In the genomic region with DNA sequence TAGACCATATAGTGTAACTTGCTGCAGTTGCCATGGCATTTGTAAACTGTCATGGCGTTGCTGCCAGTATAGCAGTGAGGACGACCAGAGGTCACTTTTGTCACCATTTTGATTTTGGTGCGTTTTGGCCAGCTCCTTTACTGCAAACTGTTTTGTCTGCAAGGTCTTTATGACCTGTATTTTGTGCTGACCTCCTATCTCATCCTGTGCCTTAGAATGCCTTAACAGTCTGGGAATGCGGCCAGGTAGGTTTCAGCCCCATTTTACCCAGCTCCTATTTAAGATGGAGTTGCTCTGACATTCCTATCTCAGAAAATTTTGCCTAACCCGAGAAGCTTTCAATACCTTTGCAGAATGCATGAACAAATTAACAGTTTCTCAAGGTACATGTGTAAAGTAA, we compare ENCODE assay signal across 27 cellular contexts.
DNase-seq lines count a peak whose midpoint lies in the region; ATAC-seq, FAIRE-seq and TF ChIP-seq lines count a peak whose summit lies in the region.
"Had no signal": no experiment of that assay in that cellular context is flagged by ENCODE, and none has a peak within 500 bp of the region (broad histone marks: within the 10 kb centered on the region; RNA-seq: fewer than 3 reads in every experiment).

No MANE protein-coding gene starts in this region.

- H4K91ac ChIP-seq in trophoblast cell (ENCODE audit: low read depth, low read length) = peak overlapping the region; percentile 79

- H4K20me1 ChIP-seq in GM23338 (replicated peaks; ENCODE audit: insufficient read depth) = no peaks in the 10 kb centered on the region
- H4K20me1 ChIP-seq: BLaER1 had no signal

- H2BK5ac ChIP-seq in trophoblast cell (ENCODE audit: low read depth, low read length, poor library complexity) = peak overlapping the region; percentile 12

- H3K36me3 Mint-ChIP-seq in GM23338 (ENCODE audit: low read depth) = no peaks in the 10 kb centered on the region; the same call in 2 of the 3 replicates
- H3K36me3 Mint-ChIP-seq: CD14-positive monocyte; CD4-positive, CD25-positive, alpha-beta regulatory T cell; CD8-positive, alpha-beta memory T cell had no signal

- H3K4ac ChIP-seq in trophoblast cell (ENCODE audit: low read depth, low read length) = no peak overlapping the region

- no peak overlapping the region for H3K14ac ChIP-seq in trophoblast cell (ENCODE audit: low read length)

- peaks cover 6% of the 10 kb centered on the region for H3K79me1 ChIP-seq in trophoblast cell (ENCODE audit: low read length)

- H3K9me3 Mint-ChIP-seq in GM23338 = peaks cover 5% of the 10 kb centered on the region; the same call in 2 of the 3 replicates

- 0 out of 2 replicates have a peak, but pooled peaks cover 6% of the 10 kb centered on the region for H3K9me2 ChIP-seq in GM23338 (ENCODE audit: insufficient read depth)

- no peak overlapping the region for H2BK12ac ChIP-seq in trophoblast cell (ENCODE audit: low read length)

- no CpG with 5 or more reads among the region's 5 CpGs for WGBS in trophoblast cell (ENCODE audit: extremely low coverage, insufficient coverage, insufficient read length)

- H3K4me2 ChIP-seq in GM23338 (no peak overlapping the region), trophoblast cell (ENCODE audit: low read length) (peak overlapping the region; percentile 47)
- H3K4me2 ChIP-seq: BLaER1 had no signal

- H3K4me1 ChIP-seq in GM23338 (ENCODE audit: insufficient read depth) (no peaks in the 10 kb centered on the region), trophoblast cell (ENCODE audit: control insufficient read depth in 1 of 2, insufficient read depth in 2 of 2, low read length in 2 of 2) (peaks cover 6 to 12% of the 10 kb centered on the region in 2 experiments)
- H3K4me1 ChIP-seq: BLaER1 had no signal

- no peaks in the 10 kb centered on the region for H3K27me3 Mint-ChIP-seq in GM23338 (ENCODE audit: insufficient read depth, low read depth, poor library complexity)
- H3K27me3 Mint-ChIP-seq: CD4-positive, alpha-beta memory T cell; CD4-positive, CD25-positive, alpha-beta regulatory T cell had no signal

- H3K27ac ChIP-seq in GM23338 (ENCODE audit: low read depth) (no peak overlapping the region), trophoblast cell (ENCODE audit: low read depth, low read length) (peak overlapping the region; percentile 70)
- H3K27ac ChIP-seq: BLaER1 had no signal

- H2AK5ac ChIP-seq in trophoblast cell (ENCODE audit: low read length) = no peak overlapping the region

- H4K8ac ChIP-seq in trophoblast cell (ENCODE audit: low read depth, low read length) = no peak overlapping the region

- H3K4me3 Mint-ChIP-seq in GM23338 = no peak overlapping the region
- H3K4me3 Mint-ChIP-seq: CD14-positive monocyte; CD4-positive, alpha-beta memory T cell; CD4-positive, CD25-positive, alpha-beta regulatory T cell; CD8-positive, alpha-beta memory T cell had no signal

- H2AFZ ChIP-seq in GM23338 (no peak overlapping the region), trophoblast cell (ENCODE audit: insufficient read depth, low read length, poor library complexity) (no peak overlapping the region)

- FAIRE-seq in GM12892 (lab: Jason Lieb, UNC) = no peak
- FAIRE-seq: A204.1, G401.6, GM12891, GM18507 had no signal

- peak; percentile 17 for DNase-seq in GM23338 (ENCODE audit: low spot score)
- DNase-seq in islet precursor cell = peak; percentile 64
- DNase-seq in trophoblast cell = peak; percentile 10 to 47
- DNase-seq in NCI-H146 (lab: John Stamatoyannopoulos, UW) = no peak
- DNase-seq in inferior parietal cortex (ENCODE audit: extremely low spot score) = no peak
- DNase-seq in GM12892 (ENCODE audit: insufficient read length) = no peak
- DNase-seq: 8988T; ACHN; BE2C; C1 segment of cervical spinal cord; CD4-positive, alpha-beta memory T cell; CD4-positive, CD25-positive, alpha-beta regulatory T cell; CD8-positive, alpha-beta memory T cell; COR-L47; DMS 273 treated with DMSO at 0.1 percent for 48 hours; DMS153; DMS53; DMS79; DND-41; EL; GF-D8 had no signal

- H3K27ac Mint-ChIP-seq in GM23338 = no peak overlapping the region
- H3K27ac Mint-ChIP-seq: CD14-positive monocyte; CD4-positive, alpha-beta memory T cell had no signal

- ATAC-seq in GM23338 = no peak

- no peak overlapping the region for H3K9ac ChIP-seq in trophoblast cell (ENCODE audit: low read length)
- H3K9ac ChIP-seq: BLaER1 had no signal

- H3F3A ChIP-seq in GM23338 (replicated peaks; ENCODE audit: low read depth) = no peaks in the 10 kb centered on the region

- no peak overlapping the region for H3K23ac ChIP-seq in trophoblast cell (ENCODE audit: low read length)

- no peak for TF ChIP-seq CTCF in GM23338 (conservative IDR thresholded peaks at IDR 0.05; ENCODE audit: low read depth in 2 of 2)

- TF ChIP-seq POLR2A in GM12892 (IDR thresholded peaks at IDR 0.05; ENCODE audit: low read depth, low read length) = no peak

- no peak overlapping the region for H2BK120ac ChIP-seq in trophoblast cell (ENCODE audit: insufficient read depth, low read length, poor library complexity)

- H3K27me3 ChIP-seq in GM23338 (ENCODE audit: insufficient read depth) (no peaks in the 10 kb centered on the region), trophoblast cell (ENCODE audit: insufficient read depth, low read length) (no peaks in the 10 kb centered on the region)
- H3K27me3 ChIP-seq: BE2C, BLaER1 had no signal

- H3K36me3 ChIP-seq in GM23338 (ENCODE audit: insufficient read depth) = 0 out of 2 replicates have a peak, but pooled peaks cover 2% of the 10 kb centered on the region
- H3K36me3 ChIP-seq in trophoblast cell (ENCODE audit: control insufficient read depth in 1 of 2, insufficient read depth in 2 of 2, low read length in 2 of 2) = no peaks in the 10 kb centered on the region
- H3K36me3 ChIP-seq: BE2C, BLaER1 had no signal

- H3K4me1 Mint-ChIP-seq in GM23338 = peaks cover 4% of the 10 kb centered on the region; the same call in 1 of the 3 replicates
- H3K4me1 Mint-ChIP-seq: CD14-positive monocyte had no signal

- H3K4me3 ChIP-seq in GM23338 (no peak overlapping the region), trophoblast cell (ENCODE audit: low read depth, low read length) (no peak overlapping the region)
- H3K4me3 ChIP-seq: BLaER1 had no signal

- H3K79me2 ChIP-seq in GM23338 (replicated peaks; ENCODE audit: insufficient read depth) (no peaks in the 10 kb centered on the region), trophoblast cell (ENCODE audit: control insufficient read depth, insufficient read depth, low read length, poor library complexity) (no peaks in the 10 kb centered on the region)

- H4K12ac ChIP-seq in trophoblast cell (ENCODE audit: low read depth, low read length) = no peak overlapping the region

- no peak overlapping the region for H3K18ac ChIP-seq in trophoblast cell (ENCODE audit: low read length)

- H3K9me3 ChIP-seq in trophoblast cell (ENCODE audit: insufficient read depth, low read depth, low read length) = no peaks in the 10 kb centered on the region
- H3K9me3 ChIP-seq: BE2C, BLaER1 had no signal

TF ChIP-seq in GM23338, 12 proteins besides CTCF, POLR2A, EP300 and RAD21 (continues in another document):
- TF ChIP-seq, protein P1, sequence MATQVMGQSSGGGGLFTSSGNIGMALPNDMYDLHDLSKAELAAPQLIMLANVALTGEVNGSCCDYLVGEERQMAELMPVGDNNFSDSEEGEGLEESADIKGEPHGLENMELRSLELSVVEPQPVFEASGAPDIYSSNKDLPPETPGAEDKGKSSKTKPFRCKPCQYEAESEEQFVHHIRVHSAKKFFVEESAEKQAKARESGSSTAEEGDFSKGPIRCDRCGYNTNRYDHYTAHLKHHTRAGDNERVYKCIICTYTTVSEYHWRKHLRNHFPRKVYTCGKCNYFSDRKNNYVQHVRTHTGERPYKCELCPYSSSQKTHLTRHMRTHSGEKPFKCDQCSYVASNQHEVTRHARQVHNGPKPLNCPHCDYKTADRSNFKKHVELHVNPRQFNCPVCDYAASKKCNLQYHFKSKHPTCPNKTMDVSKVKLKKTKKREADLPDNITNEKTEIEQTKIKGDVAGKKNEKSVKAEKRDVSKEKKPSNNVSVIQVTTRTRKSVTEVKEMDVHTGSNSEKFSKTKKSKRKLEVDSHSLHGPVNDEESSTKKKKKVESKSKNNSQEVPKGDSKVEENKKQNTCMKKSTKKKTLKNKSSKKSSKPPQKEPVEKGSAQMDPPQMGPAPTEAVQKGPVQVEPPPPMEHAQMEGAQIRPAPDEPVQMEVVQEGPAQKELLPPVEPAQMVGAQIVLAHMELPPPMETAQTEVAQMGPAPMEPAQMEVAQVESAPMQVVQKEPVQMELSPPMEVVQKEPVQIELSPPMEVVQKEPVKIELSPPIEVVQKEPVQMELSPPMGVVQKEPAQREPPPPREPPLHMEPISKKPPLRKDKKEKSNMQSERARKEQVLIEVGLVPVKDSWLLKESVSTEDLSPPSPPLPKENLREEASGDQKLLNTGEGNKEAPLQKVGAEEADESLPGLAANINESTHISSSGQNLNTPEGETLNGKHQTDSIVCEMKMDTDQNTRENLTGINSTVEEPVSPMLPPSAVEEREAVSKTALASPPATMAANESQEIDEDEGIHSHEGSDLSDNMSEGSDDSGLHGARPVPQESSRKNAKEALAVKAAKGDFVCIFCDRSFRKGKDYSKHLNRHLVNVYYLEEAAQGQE (IDR thresholded peaks at IDR 0.05; ENCODE audit: unreplicated experiment) = no peak
- no peak for TF ChIP-seq ZNF331 (CRISPR knock-in tag; IDR thresholded peaks at IDR 0.05; ENCODE audit: low read depth)
- no peak for TF ChIP-seq CREB1 (CRISPR knock-in tag; IDR thresholded peaks at IDR 0.05; ENCODE audit: low read depth)

Comparison
In these comparisons a context has a peak if more than half of its experiments do, and no peak if none do; other contexts are left out.
1. DNase-seq: peak in GM23338 (single experiment), islet precursor cell (single experiment) and trophoblast cell (2 of 2); none in NCI-H146 (single experiment), inferior parietal cortex (single experiment) and GM12892 (single experiment).